ENCODE assay signal across 15 cellular contexts in the genomic region with DNA sequence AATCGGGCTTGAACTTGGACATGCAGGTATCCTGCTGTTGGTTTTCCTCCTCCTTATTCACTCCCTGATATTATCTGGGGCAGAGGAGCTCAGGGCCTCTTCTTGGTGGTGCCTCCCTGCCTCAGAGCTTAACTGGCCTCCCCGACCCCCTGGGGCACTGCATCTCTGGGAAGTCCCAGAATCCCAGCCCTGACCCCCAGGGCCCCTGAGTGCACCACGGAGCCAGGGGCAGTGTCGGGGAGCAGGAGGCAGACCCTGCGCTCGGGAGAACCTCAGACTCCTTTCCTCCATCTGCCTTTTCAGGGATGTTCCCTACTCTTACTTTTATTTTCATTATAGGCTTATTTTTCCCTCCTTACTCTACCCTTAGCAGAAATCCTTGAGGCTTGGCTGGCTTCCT.
DNase-seq lines count a peak whose midpoint lies in the region; TF ChIP-seq lines count a peak whose summit lies in the region.
"Had no signal": no experiment of that assay in that cellular context is flagged by ENCODE, and none has a peak within 500 bp of the region (broad histone marks: within the 10 kb centered on the region; RNA-seq: fewer than 3 reads in every experiment).

No MANE protein-coding gene starts in this region.

- DNase-seq in H7 (peak; percentile 54), chondrocyte (ENCODE audit: low spot score) (peak; percentile 56), neural progenitor cell (ENCODE audit: low spot score) (no peak), testis (peak; percentile 2), putamen (ENCODE audit: low spot score) (no peak), NCI-H1105 (lab: John Stamatoyannopoulos, UW) (no peak), NCI-H1092 treated with DMSO at 0.1 percent for 48 hours (lab: John Stamatoyannopoulos, UW) (no peak)
- DNase-seq: KG1, NCI-H1436, NCI-H2029 treated with DMSO at 0.1 percent for 48 hours, NCI-H2171, NCI-H526 had no signal

- H3K4me3 Mint-ChIP-seq in chondrocyte (ENCODE audit: unreplicated experiment) (no peak overlapping the region), neural progenitor cell (no peak overlapping the region)
- H3K4me3 Mint-ChIP-seq: CD8-positive, alpha-beta memory T cell had no signal

- H3K9me3 ChIP-seq in neural progenitor cell (ENCODE audit: low read depth) (no peaks in the 10 kb centered on the region), testis (no peaks in the 10 kb centered on the region)
- H3K9me3 ChIP-seq: SJCRH30 had no signal

- H3K9me3 Mint-ChIP-seq in chondrocyte (ENCODE audit: low read depth) (peaks cover 30% of the 10 kb centered on the region), neural progenitor cell (peaks cover 22% of the 10 kb centered on the region)

- no peak overlapping the region for H3K9ac ChIP-seq in neural progenitor cell
- H3K9ac ChIP-seq: BLaER1 treated with 17β-estradiol and CSF1 and Interleukin-3, amounts not matched to agents 10 nM and 100 nM had no signal

- H3K27me3 Mint-ChIP-seq in chondrocyte (ENCODE audit: low read depth) = peaks cover 8% of the 10 kb centered on the region
- H3K27me3 Mint-ChIP-seq in neural progenitor cell (ENCODE audit: insufficient read depth, low read depth) = peaks cover 9% of the 10 kb centered on the region

- H3K27ac ChIP-seq in neural progenitor cell = no peak overlapping the region
- peak overlapping the region in 1 of 2 donors; percentile 13 for H3K27ac ChIP-seq in testis
- H3K27ac ChIP-seq: BLaER1 treated with 17β-estradiol and CSF1 and Interleukin-3, amounts not matched to agents 10 nM and 100 nM; SJCRH30 had no signal

- no peak overlapping the region for H3K4me3 ChIP-seq in H7 (ENCODE audit: insufficient read depth, low read depth, low read length)
- H3K4me3 ChIP-seq in neural progenitor cell = no peak overlapping the region
- H3K4me3 ChIP-seq in testis = no peak overlapping the region
- H3K4me3 ChIP-seq: BLaER1 treated with 17β-estradiol and CSF1 and Interleukin-3, amounts not matched to agents 10 nM and 100 nM; SJCRH30 had no signal

- 16 to 40% methylated on average over 6 of the region's 6 CpGs for WGBS in testis, 2 donors

- no peaks in the 10 kb centered on the region for H3K79me2 ChIP-seq in neural progenitor cell (ENCODE audit: low read depth)

- H3K36me3 ChIP-seq in H7 (replicated peaks; ENCODE audit: control insufficient read depth, insufficient read depth, low read length) = no peaks in the 10 kb centered on the region
- no peaks in the 10 kb centered on the region for H3K36me3 ChIP-seq in neural progenitor cell
- no peaks in the 10 kb centered on the region for H3K36me3 ChIP-seq in testis (ENCODE audit: low read depth, missing control alignments)
- H3K36me3 ChIP-seq: BLaER1 treated with 17β-estradiol and CSF1 and Interleukin-3, amounts not matched to agents 10 nM and 100 nM; SJCRH30 had no signal

- H4K20me1 ChIP-seq in neural progenitor cell (ENCODE audit: low read depth) = no peaks in the 10 kb centered on the region
- H4K20me1 ChIP-seq: BLaER1 treated with 17β-estradiol and CSF1 and Interleukin-3, amounts not matched to agents 10 nM and 100 nM had no signal

- no peak for TF ChIP-seq CTCF in chondrocyte (IDR thresholded peaks at IDR 0.05)
- TF ChIP-seq CTCF in neural progenitor cell (IDR thresholded peaks at IDR 0.05) = no peak
- TF ChIP-seq CTCF in testis (IDR thresholded peaks at IDR 0.05) = no peak

- H3F3A ChIP-seq in neural progenitor cell (ENCODE audit: low read depth) = no peaks in the 10 kb centered on the region

- H3K27ac Mint-ChIP-seq in chondrocyte (ENCODE audit: unreplicated experiment) = no peak overlapping the region
- peak overlapping the region; percentile 38 for H3K27ac Mint-ChIP-seq in neural progenitor cell
- H3K27ac Mint-ChIP-seq: CD8-positive, alpha-beta memory T cell had no signal

- H3K27me3 ChIP-seq in H7 (ENCODE audit: control insufficient read depth, insufficient read depth, low read length) (no peaks in the 10 kb centered on the region), neural progenitor cell (no peaks in the 10 kb centered on the region), testis (no peaks in the 10 kb centered on the region)
- H3K27me3 ChIP-seq: BLaER1 treated with 17β-estradiol and CSF1 and Interleukin-3, amounts not matched to agents 10 nM and 100 nM had no signal

- no peak overlapping the region for H3K4me2 ChIP-seq in neural progenitor cell
- H3K4me2 ChIP-seq: BLaER1 treated with 17β-estradiol and CSF1 and Interleukin-3, amounts not matched to agents 10 nM and 100 nM had no signal

- no peaks in the 10 kb centered on the region for H3K4me1 Mint-ChIP-seq in chondrocyte (ENCODE audit: low read depth)
- peaks cover 13% of the 10 kb centered on the region for H3K4me1 Mint-ChIP-seq in neural progenitor cell
- H3K4me1 Mint-ChIP-seq: CD8-positive, alpha-beta memory T cell had no signal

- no peak for TF ChIP-seq POLR2A in testis (IDR thresholded peaks at IDR 0.05)

- H3K36me3 Mint-ChIP-seq in chondrocyte (ENCODE audit: low read depth) (peaks cover 5% of the 10 kb centered on the region), neural progenitor cell (no peaks in the 10 kb centered on the region)
- H3K36me3 Mint-ChIP-seq: CD8-positive, alpha-beta memory T cell had no signal

- H3K4me1 ChIP-seq in neural progenitor cell (peaks cover 15% of the 10 kb centered on the region), testis (no peaks in the 10 kb centered on the region)
- H3K4me1 ChIP-seq: SJCRH30 had no signal

- no peak overlapping the region for H2AFZ ChIP-seq in neural progenitor cell (replicated peaks)

- intact Hi-C loops in testis (cut with DNase I; ENCODE audit: low total_unique reads) = no loop called here

Comparison
In these comparisons a context has a peak if more than half of its experiments do, and no peak if none do; other contexts are left out.
1. DNase-seq: peak in H7 (single experiment), chondrocyte (single experiment) and testis (single experiment); none in neural progenitor cell (single experiment), putamen (single experiment), NCI-H1105 (single experiment) and NCI-H1092 treated with DMSO at 0.1 percent for 48 hours (single experiment).